Comparison of ENCODE assay signal across 8 cellular contexts in the genomic region with DNA sequence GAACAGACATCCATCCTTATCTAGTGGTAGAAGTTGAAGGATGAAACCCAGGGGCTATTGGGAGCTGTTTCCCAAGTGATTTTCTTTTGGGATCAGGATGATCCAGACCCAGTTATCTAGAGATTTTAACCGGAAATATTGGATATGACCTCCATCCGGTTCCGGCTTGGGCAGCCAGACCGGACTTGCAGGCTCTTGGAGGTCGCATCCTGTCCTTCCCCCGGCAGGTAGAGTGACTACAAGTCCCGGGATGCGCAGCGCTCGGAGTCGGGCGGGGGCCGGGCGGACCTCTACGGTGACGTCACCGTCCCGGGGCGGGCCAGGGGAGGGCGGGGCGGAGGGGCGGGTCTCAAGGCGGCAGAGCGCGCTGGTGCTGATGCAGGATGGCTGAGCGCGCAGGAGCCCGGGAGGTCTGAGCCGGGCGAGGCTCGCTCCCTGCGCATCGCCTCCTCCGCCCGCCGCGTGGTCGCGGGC. TPM values are rescaled to one million over a fixed set of nuclear protein-coding genes. Genes with fewer than 3 reads are reported as not detected.
DNase-seq lines count a peak whose midpoint lies in the region; ATAC-seq and TF ChIP-seq lines count a peak whose summit lies in the region.

KIF5C (plus strand) TSS at position 360 of the 474 bp plus-strand sequence. CDS start 391 bp downstream, outside the sequence.

- peaks cover 23% of the 10 kb centered on the region for H3K27me3 Mint-ChIP-seq in activated CD4-positive, alpha-beta memory T cell treated with anti-CD3 and anti-CD28 coated beads, Interleukin-2, amount 10 ng/mL, durations not matched to agents 7 days and 5 days

- no TSS peak for BruUV-seq in A673 (replicated peaks; lab: Mats Ljungman, UMichigan)

- H3K36me3 ChIP-seq in A673 (ENCODE audit: insufficient read depth, low read length, poor library complexity, severe bottlenecking): no peaks in the 10 kb centered on the region

- H3K9me3 Mint-ChIP-seq in activated CD4-positive, alpha-beta memory T cell treated with anti-CD3 and anti-CD28 coated beads, Interleukin-2, amount 10 ng/mL, durations not matched to agents 7 days and 5 days: no peaks in the 10 kb centered on the region

- H3K4me1 Mint-ChIP-seq in activated CD4-positive, alpha-beta memory T cell treated with anti-CD3 and anti-CD28 coated beads, Interleukin-2, amount 10 ng/mL, durations not matched to agents 7 days and 5 days: peaks cover 21% of the 10 kb centered on the region

- peak within 1 kb of the TSS; percentile 85 for H3K4me3 Mint-ChIP-seq in activated CD4-positive, alpha-beta memory T cell treated with anti-CD3 and anti-CD28 coated beads, Interleukin-2, amount 10 ng/mL, durations not matched to agents 7 days and 5 days

- DNase-seq in A673 (ENCODE audit: low spot score): peak; percentile 87
- peak; percentile 91 for DNase-seq in NCI-H345 treated with DMSO at 0.1 percent for 48 hours (lab: John Stamatoyannopoulos, UW; ENCODE audit: unreplicated experiment)
- peak; percentile 92 for DNase-seq in activated CD4-positive, alpha-beta memory T cell treated with anti-CD3 and anti-CD28 coated beads, Interleukin-2, amount 10 ng/mL, durations not matched to agents 7 days and 5 days
- DNase-seq in dorsolateral prefrontal cortex: peak; percentile 84 to 96 (median 92)
- peak; percentile 57 to 93 for DNase-seq in lower leg skin (ENCODE audit: low spot score in 2 of 2)
- peak; percentile 79 to 89 (median 84) for DNase-seq in stimulated activated CD4-positive, alpha-beta T cell treated with anti-CD3 and anti-CD28 coated beads, TNF-alpha, amount 100 ng/mL, for 24 hours (ENCODE audit: low read depth in 3 of 3)

- peak; percentile 87 for ATAC-seq in GM18873 (IDR thresholded peaks at IDR 0.05; ENCODE audit: low FRiP score, unreplicated experiment)
- ATAC-seq in HG03139 (IDR thresholded peaks at IDR 0.05; ENCODE audit: unreplicated experiment): peak; percentile 94

- no peak for TF ChIP-seq CTCF in A673 (conservative IDR thresholded peaks at IDR 0.05; ENCODE audit: low read depth, low read length)
- peak in 4 of 56 donors; percentile 8 to 19 (median 12) for TF ChIP-seq CTCF in dorsolateral prefrontal cortex (IDR thresholded peaks at IDR 0.05 in 54 of 56, conservative IDR thresholded peaks at IDR 0.05 in 2 of 56; ENCODE audit: low read depth in 1 of 56, partially characterized antibody in 56 of 56)
- TF ChIP-seq CTCF in lower leg skin (IDR thresholded peaks at IDR 0.05): no peak

- TF ChIP-seq POLR2A in lower leg skin (IDR thresholded peaks at IDR 0.05): no peak

- CTCF ChIA-PET in A673 (lab: Charles Lee): no interaction called here
- CTCF ChIA-PET in activated CD4-positive, alpha-beta memory T cell treated with anti-CD3 and anti-CD28 coated beads, Interleukin-2, amount 10 ng/mL, durations not matched to agents 7 days and 5 days (lab: Charles Lee): interaction anchor here (0.6 kb wide), 1 partner anchor 230 kb away, joined by 3 read pairs; no protein-coding TSS in a partner anchor

- peak within 1 kb of the TSS; percentile 24 for H3K4me3 ChIP-seq in A673 (ENCODE audit: low read depth, low read length, poor library complexity, severe bottlenecking)
- H3K4me3 ChIP-seq in dorsolateral prefrontal cortex: peak within 1 kb of the TSS; percentile 52 to 97 (median 88)
- H3K4me3 ChIP-seq in lower leg skin (ENCODE audit: low read depth, poor library complexity, severe bottlenecking): no peak within 1 kb of the TSS

- 1 to 10% methylated on average over 5 to 27 of the region's 39 CpGs for WGBS in lower leg skin, 2 donors

- H3K4me1 ChIP-seq in A673 (ENCODE audit: insufficient read depth, low read length, poor library complexity, severe bottlenecking): peaks cover 7% of the 10 kb centered on the region

- no peak within 1 kb of the TSS for H3K27ac ChIP-seq in A673 (ENCODE audit: low read depth, low read length, poor library complexity, severe bottlenecking)
- peak within 1 kb of the TSS; percentile 20 to 94 (median 89) for H3K27ac ChIP-seq in dorsolateral prefrontal cortex

- POLR2A ChIA-PET in A673 (lab: Charles Lee; ENCODE audit: low non-redundant PET): interaction anchor here (0.5 kb wide), 1 partner anchor 387 kb away, joined by 3 read pairs; no protein-coding TSS in a partner anchor
- POLR2A ChIA-PET in activated CD4-positive, alpha-beta memory T cell treated with anti-CD3 and anti-CD28 coated beads, Interleukin-2, amount 10 ng/mL, durations not matched to agents 7 days and 5 days (lab: Charles Lee): interaction anchor here (1.1 to 2.4 kb wide), 5 partner anchors 12 to 231 kb away, joined by 5 to 12 read pairs (median 7); partner anchors contain the start of gene EPC2

- H3K27me3 ChIP-seq in A673 (replicated peaks; ENCODE audit: insufficient read depth, low read depth, low read length, poor library complexity) (peaks cover 37% of the 10 kb centered on the region), dorsolateral prefrontal cortex (no peaks in the 10 kb centered on the region)

- H3K27ac Mint-ChIP-seq in activated CD4-positive, alpha-beta memory T cell treated with anti-CD3 and anti-CD28 coated beads, Interleukin-2, amount 10 ng/mL, durations not matched to agents 7 days and 5 days: peak within 1 kb of the TSS; percentile 54

- peaks cover 7% of the 10 kb centered on the region for H3K36me3 Mint-ChIP-seq in activated CD4-positive, alpha-beta memory T cell treated with anti-CD3 and anti-CD28 coated beads, Interleukin-2, amount 10 ng/mL, durations not matched to agents 7 days and 5 days (ENCODE audit: low read depth)

- intact Hi-C loops in A673 (cut with micrococcal nuclease; ENCODE audit: unreplicated experiment): no loop called here
- intact Hi-C loops in dorsolateral prefrontal cortex (cut with DNase I): loop anchor here (2.0 to 10.0 kb wide), 4 partner anchors 52 to 230 kb away; partner anchors contain the start of gene EPC2 (in 1 of the 2)
- intact Hi-C loops in lower leg skin (cut with DNase I; ENCODE audit: low total_unique reads): no loop called here

- no peaks in the 10 kb centered on the region for H3K9me3 ChIP-seq in A673 (ENCODE audit: low read depth, low read length, poor library complexity, severe bottlenecking)

RNA-seq across cellular contexts. Expression of gene KIF5C, which starts in this region (rescaled TPM):
- 0.58 and 0.74 TPM in 2 replicates for total RNA-seq in A673 (2021)
- total RNA-seq in activated CD4-positive, alpha-beta memory T cell treated with anti-CD3 and anti-CD28 coated beads, Interleukin-2, amount 10 ng/mL, durations not matched to agents 7 days and 5 days: 10 to 100 TPM; 14.7 to 21.7 TPM
- total RNA-seq in dorsolateral prefrontal cortex: 100 to 1,000 TPM; 329 to 792 (median 457) TPM
- 1 to 10 TPM in 3 of 4 donors, under 1 TPM in 1; 0.99 to 1.9 (median 1.3) TPM for total RNA-seq in lower leg skin

Comparison
In these comparisons a context has a peak if more than half of its experiments do, and no peak if none do; other contexts are left out.
1. RNA of gene KIF5C (total RNA-seq): 329 to 792 TPM in dorsolateral prefrontal cortex; 14.7 to 21.7 TPM in activated CD4-positive, alpha-beta memory T cell treated with anti-CD3 and anti-CD28 coated beads, Interleukin-2, amount 10 ng/mL, durations not matched to agents 7 days and 5 days, 0.99 to 1.9 TPM in lower leg skin and 0.58 to 0.74 TPM in A673; every median in the first group is over 10 times any median in the second.
2. Peak in DNase-seq and H3K4me3 ChIP-seq in A673; RNA of the gene not detected or under 1 TPM.
3. intact Hi-C loops: an anchor here in dorsolateral prefrontal cortex (2.0 to 10.0 kb wide); none called in A673 and lower leg skin.
4. Peak in every context shown above with its lines, with median percentiles within 50 percentile points of each other: DNase-seq.